7 cellular contexts compared by ENCODE assay signal in the genomic region with DNA sequence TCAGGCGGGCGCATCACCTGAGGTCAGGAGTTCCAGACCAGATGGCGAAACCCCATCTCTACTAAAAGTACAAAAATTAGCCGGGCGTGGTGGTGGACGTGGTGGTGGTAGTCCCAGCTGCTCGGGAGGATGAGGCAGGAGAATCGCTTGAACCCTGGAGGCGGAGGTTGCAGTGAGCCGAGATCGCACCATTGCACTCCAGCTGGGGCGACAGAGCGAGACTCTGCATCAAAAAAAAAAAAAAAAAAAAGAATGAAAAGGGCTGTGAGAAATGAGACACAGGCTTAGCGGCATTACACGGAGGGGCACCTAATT. TPM values are rescaled to one million over a fixed set of nuclear protein-coding genes. Genes with fewer than 3 reads are reported as not detected.
DNase-seq lines count a peak whose midpoint lies in the region; ATAC-seq and TF ChIP-seq lines count a peak whose summit lies in the region.
"Not testable (repeated sequence)": the region's sequence is repeated elsewhere in the genome, so short reads cannot be mapped to it uniquely, and the experiment has no call there.

No MANE protein-coding gene starts in this region.

- not testable (repeated sequence) for H2AFZ ChIP-seq in mammary epithelial cell (ENCODE audit: low read depth, low read length)

- TF ChIP-seq CTCF in mammary epithelial cell (conservative IDR thresholded peaks at IDR 0.05 in 1 of 2, IDR thresholded peaks at IDR 0.05 in 1 of 2; ENCODE audit: extremely low read depth in 1 of 2, insufficient read depth in 1 of 2, low read depth in 1 of 2, low read length in 2 of 2); neutrophil (IDR thresholded peaks at IDR 0.05): not testable (repeated sequence)

- H3K9me3 Mint-ChIP-seq in CD8-positive, alpha-beta memory T cell; activated T-helper 1 cell treated with anti-CD3 and anti-CD28 coated beads, Interleukin-12 subunit alpha, Interleukin-12 subunit beta, Interleukin-2, Interleukin-4 antibody, amounts not matched to agents 30 ng/mL and 10 ng/mL and 1 ng/mL, durations not matched to agents 14 hours and 24 hours and 36 hours; immature natural killer cell: not testable (repeated sequence)

- not testable (repeated sequence) for ATAC-seq in T-helper 17 cell

- in situ Hi-C loops in mammary epithelial cell (cut with MboI; ENCODE audit: low sequenced_read_pairs in 2 of 2): not testable (repeated sequence)

- peak overlapping the region; percentile 70 for H3K4me2 ChIP-seq in mammary epithelial cell (ENCODE audit: insufficient read depth, low read depth, low read length)

- CTCF ChIA-PET in CD8-positive, alpha-beta memory T cell (lab: Charles Lee); mammary epithelial cell (lab: Charles Lee; ENCODE audit: low non-redundant PET): not testable (repeated sequence)

- not testable (repeated sequence) for BruUV-seq in mammary epithelial cell (replicated peaks; lab: Mats Ljungman, UMichigan)

- not testable (repeated sequence) for H3K9ac ChIP-seq in mammary epithelial cell (ENCODE audit: insufficient read depth, low read length)

- H3K9me3 ChIP-seq in CD8-positive, alpha-beta memory T cell (ENCODE audit: low read length); T-helper 17 cell (ENCODE audit: control insufficient read depth, low read length, poor library complexity, severe bottlenecking); mammary epithelial cell (replicated peaks; ENCODE audit: insufficient read depth, low read length); neutrophil: not testable (repeated sequence)

- WGBS in mammary epithelial cell (ENCODE audit: low coverage, missing lambda C conversion rate): 53% methylated on average over 8 of the region's 15 CpGs

- peaks cover 42 to 63% (median 51%) of the 10 kb centered on the region in 3 donors for H3K4me1 Mint-ChIP-seq in CD8-positive, alpha-beta memory T cell
- H3K4me1 Mint-ChIP-seq in T-helper 17 cell (peaks cover 40% of the 10 kb centered on the region), immature natural killer cell (peaks cover 36 to 48% of the 10 kb centered on the region in 2 donors)
- peaks cover 46% of the 10 kb centered on the region for H3K4me1 Mint-ChIP-seq in activated T-helper 1 cell treated with anti-CD3 and anti-CD28 coated beads, Interleukin-12 subunit alpha, Interleukin-12 subunit beta, Interleukin-2, Interleukin-4 antibody, amounts not matched to agents 30 ng/mL and 10 ng/mL and 1 ng/mL, durations not matched to agents 14 hours and 24 hours and 36 hours (ENCODE audit: low read depth)

- not testable (repeated sequence) for H3K36me3 ChIP-seq in CD8-positive, alpha-beta memory T cell (ENCODE audit: insufficient read depth, low read length); mammary epithelial cell (ENCODE audit: insufficient read depth, low read length); neutrophil

- peaks cover 41% of the 10 kb centered on the region for H3K79me2 ChIP-seq in mammary epithelial cell (ENCODE audit: insufficient read depth, low read length)

- H3K4me3 Mint-ChIP-seq in CD8-positive, alpha-beta memory T cell: peak overlapping the region; percentile 66 to 82 (median 79)
- H3K4me3 Mint-ChIP-seq in T-helper 17 cell: peak overlapping the region; percentile 70
- peak overlapping the region; percentile 66 for H3K4me3 Mint-ChIP-seq in activated T-helper 1 cell treated with anti-CD3 and anti-CD28 coated beads, Interleukin-12 subunit alpha, Interleukin-12 subunit beta, Interleukin-2, Interleukin-4 antibody, amounts not matched to agents 30 ng/mL and 10 ng/mL and 1 ng/mL, durations not matched to agents 14 hours and 24 hours and 36 hours
- peak overlapping the region; percentile 64 to 86 (median 75) for H3K4me3 Mint-ChIP-seq in immature natural killer cell

- not testable (repeated sequence) for H3K4me3 ChIP-seq in CD8-positive, alpha-beta memory T cell (ENCODE audit: low read length); mammary epithelial cell (replicated peaks in 1 of 3; ENCODE audit: insufficient read depth in 1 of 3, low read depth in 2 of 3, low read length in 3 of 3)
- peak overlapping the region; percentile 78 to 81 for H3K4me3 ChIP-seq in neutrophil (ENCODE audit: low read depth in 1 of 2, low read length in 1 of 2)

- intact Hi-C loops in activated T-helper 1 cell treated with anti-CD3 and anti-CD28 coated beads, Interleukin-12 subunit alpha, Interleukin-12 subunit beta, Interleukin-2, Interleukin-4 antibody, amounts not matched to agents 30 ng/mL and 10 ng/mL and 1 ng/mL, durations not matched to agents 14 hours and 24 hours and 36 hours (cut with micrococcal nuclease): loop anchor here (2.0 to 5.0 kb wide), 3 partner anchors 109 to 296 kb away; no protein-coding TSS in a partner anchor
- intact Hi-C loops in mammary epithelial cell (cut with micrococcal nuclease): not testable (repeated sequence)

- POLR2A ChIA-PET in CD8-positive, alpha-beta memory T cell (lab: Charles Lee): interaction anchor here (0.6 kb wide), 1 partner anchor 67 kb away, joined by 7 read pairs; no protein-coding TSS in a partner anchor

- DNase-seq in CD8-positive, alpha-beta memory T cell; T-helper 17 cell; activated T-helper 1 cell treated with anti-CD3 and anti-CD28 coated beads, Interleukin-12 subunit alpha, Interleukin-12 subunit beta, Interleukin-2, Interleukin-4 antibody, amounts not matched to agents 30 ng/mL and 10 ng/mL and 1 ng/mL, durations not matched to agents 14 hours and 24 hours and 36 hours (ENCODE audit: low spot score); mammary epithelial cell; immature natural killer cell: not testable (repeated sequence)
- peak; percentile 7 for DNase-seq in NCI-H1092 treated with DMSO at 0.1 percent for 48 hours (lab: John Stamatoyannopoulos, UW)

- H3K27ac ChIP-seq in CD8-positive, alpha-beta memory T cell (ENCODE audit: low read depth, low read length): peak overlapping the region; percentile 31
- H3K27ac ChIP-seq in mammary epithelial cell (ENCODE audit: insufficient read depth, low read depth, low read length); neutrophil: not testable (repeated sequence)

- H3K4me1 ChIP-seq in CD8-positive, alpha-beta memory T cell (ENCODE audit: insufficient read depth, low read length): peaks cover 25% of the 10 kb centered on the region
- peaks cover 17% of the 10 kb centered on the region for H3K4me1 ChIP-seq in mammary epithelial cell (ENCODE audit: insufficient read depth, low read length)
- peaks cover 42% of the 10 kb centered on the region in 2 experiments for H3K4me1 ChIP-seq in neutrophil (ENCODE audit: control insufficient read depth in 1 of 2, insufficient read depth in 1 of 2, low read depth in 1 of 2, low read length in 1 of 2)

- dilution Hi-C loops in mammary epithelial cell (cut with HindIII; ENCODE audit: low sequenced_read_pairs): not testable (repeated sequence)

- not testable (repeated sequence) for H3K27me3 ChIP-seq in CD8-positive, alpha-beta memory T cell (ENCODE audit: insufficient read depth, low read length, poor library complexity, severe bottlenecking); mammary epithelial cell (ENCODE audit: insufficient read depth, low read length)
- peaks cover 17% of the 10 kb centered on the region for H3K27me3 ChIP-seq in neutrophil

- peak overlapping the region in 7 of 8 donors; percentile 51 to 99 (median 90) for H3K27ac Mint-ChIP-seq in CD8-positive, alpha-beta memory T cell
- H3K27ac Mint-ChIP-seq in T-helper 17 cell: peak overlapping the region; percentile 83
- H3K27ac Mint-ChIP-seq in activated T-helper 1 cell treated with anti-CD3 and anti-CD28 coated beads, Interleukin-12 subunit alpha, Interleukin-12 subunit beta, Interleukin-2, Interleukin-4 antibody, amounts not matched to agents 30 ng/mL and 10 ng/mL and 1 ng/mL, durations not matched to agents 14 hours and 24 hours and 36 hours: peak overlapping the region; percentile 79
- peak overlapping the region; percentile 37 to 90 (median 87) for H3K27ac Mint-ChIP-seq in immature natural killer cell

- H3K27me3 Mint-ChIP-seq in CD8-positive, alpha-beta memory T cell; T-helper 17 cell; immature natural killer cell (ENCODE audit: low read depth in 3 of 3): not testable (repeated sequence)
- H3K27me3 Mint-ChIP-seq in activated T-helper 1 cell treated with anti-CD3 and anti-CD28 coated beads, Interleukin-12 subunit alpha, Interleukin-12 subunit beta, Interleukin-2, Interleukin-4 antibody, amounts not matched to agents 30 ng/mL and 10 ng/mL and 1 ng/mL, durations not matched to agents 14 hours and 24 hours and 36 hours (ENCODE audit: insufficient read depth): peaks cover 11% of the 10 kb centered on the region

- not testable (repeated sequence) for H3K36me3 Mint-ChIP-seq in CD8-positive, alpha-beta memory T cell; T-helper 17 cell (ENCODE audit: low read depth); immature natural killer cell
- H3K36me3 Mint-ChIP-seq in activated T-helper 1 cell treated with anti-CD3 and anti-CD28 coated beads, Interleukin-12 subunit alpha, Interleukin-12 subunit beta, Interleukin-2, Interleukin-4 antibody, amounts not matched to agents 30 ng/mL and 10 ng/mL and 1 ng/mL, durations not matched to agents 14 hours and 24 hours and 36 hours (ENCODE audit: low read depth): peaks cover 11% of the 10 kb centered on the region

- not testable (repeated sequence) for H4K20me1 ChIP-seq in mammary epithelial cell (ENCODE audit: insufficient read depth, low read length)

RNA-seq across cellular contexts. Expression of a gene that starts 0.8 kb away (rescaled TPM):
- 10 to 100 TPM; 80.5 to 85.0 TPM for total RNA-seq in CD8-positive, alpha-beta memory T cell
- polyA plus RNA-seq in CD8-positive, alpha-beta memory T cell: 39.6 TPM
- total RNA-seq in T-helper 17 cell (10 to 100 TPM; 41.6 to 48.0 TPM), mammary epithelial cell (10 to 100 TPM; 31.2 to 75.3 TPM)
- total RNA-seq in activated T-helper 1 cell treated with anti-CD3 and anti-CD28 coated beads, Interleukin-12 subunit alpha, Interleukin-12 subunit beta, Interleukin-2, Interleukin-4 antibody, amounts not matched to agents 30 ng/mL and 10 ng/mL and 1 ng/mL, durations not matched to agents 14 hours and 24 hours and 36 hours: 72.7 and 74.2 TPM in 2 replicates
- polyA plus RNA-seq in mammary epithelial cell (46.4 TPM), immature natural killer cell (10 to 100 TPM; 33.6 to 41.5 (median 37.6) TPM)
- polyA minus RNA-seq in mammary epithelial cell: 86.4 TPM

RNA-seq across cellular contexts. Expression of a gene that starts 47.0 kb away (rescaled TPM):
- 10 to 100 TPM; 29.5 to 31.9 TPM for total RNA-seq in CD8-positive, alpha-beta memory T cell
- 80.2 TPM for polyA plus RNA-seq in CD8-positive, alpha-beta memory T cell
- total RNA-seq in T-helper 17 cell: 100 to 1,000 TPM; 172 to 189 TPM
- 23.9 and 24.7 TPM in 2 replicates for total RNA-seq in activated T-helper 1 cell treated with anti-CD3 and anti-CD28 coated beads, Interleukin-12 subunit alpha, Interleukin-12 subunit beta, Interleukin-2, Interleukin-4 antibody, amounts not matched to agents 30 ng/mL and 10 ng/mL and 1 ng/mL, durations not matched to agents 14 hours and 24 hours and 36 hours
- total RNA-seq in mammary epithelial cell: 10 to 100 TPM; 18.9 to 30.5 TPM
- polyA plus RNA-seq in mammary epithelial cell: 15.9 TPM
- 18.5 TPM for polyA minus RNA-seq in mammary epithelial cell
- 100 to 1,000 TPM; 113 to 161 (median 120) TPM for polyA plus RNA-seq in immature natural killer cell
